Comparison of ENCODE assay signal across 20 cellular contexts in the genomic region with DNA sequence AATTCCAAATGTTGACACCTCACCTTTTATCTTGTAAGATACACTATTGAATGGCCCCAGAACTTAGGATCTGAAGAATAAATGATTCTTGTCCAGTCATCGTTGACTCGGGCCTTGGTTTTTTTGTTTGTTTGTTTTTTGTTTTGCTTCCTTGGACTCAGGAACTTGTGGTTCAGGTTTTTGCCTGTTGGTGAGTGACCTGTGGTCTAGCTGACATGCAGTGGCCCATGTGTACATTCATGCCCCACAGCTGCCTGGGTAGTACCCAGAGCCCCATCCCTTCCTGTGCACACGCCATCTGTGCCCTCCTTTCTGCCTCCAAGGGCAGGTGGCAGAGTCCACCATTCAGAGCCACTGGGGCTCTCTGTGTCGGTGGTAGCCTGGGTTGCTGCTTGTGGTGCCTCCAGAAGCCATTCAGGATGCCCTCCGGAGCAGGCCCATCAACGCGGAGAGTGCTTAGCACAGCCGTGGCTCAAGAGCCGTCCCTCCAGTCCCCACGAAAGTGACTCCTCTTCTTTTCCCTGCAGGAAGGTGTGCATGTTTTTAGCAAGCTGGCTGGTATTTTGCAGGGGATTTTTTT.
DNase-seq lines count a peak whose midpoint lies in the region; ATAC-seq and TF ChIP-seq lines count a peak whose summit lies in the region.
"Had no signal": no experiment of that assay in that cellular context is flagged by ENCODE, and none has a peak within 500 bp of the region (broad histone marks: within the 10 kb centered on the region; RNA-seq: fewer than 3 reads in every experiment).

No MANE protein-coding gene starts in this region.

- WGBS in thyroid gland, 2 donors, result 86 to 92% methylated on average over 9 to 10 of the region's 10 CpGs

- peaks cover 26% of the 10 kb centered on the region for H3K4me1 Mint-ChIP-seq in activated naive CD4-positive, alpha-beta T cell treated with anti-CD3 and anti-CD28 coated beads, Interleukin-2, amount 10 ng/mL, durations not matched to agents 7 days and 5 days

- H3K9me3 Mint-ChIP-seq in activated naive CD4-positive, alpha-beta T cell treated with anti-CD3 and anti-CD28 coated beads, Interleukin-2, amount 50 U/mL, for 72 hours, result no peaks in the 10 kb centered on the region
- no peaks in the 10 kb centered on the region for H3K9me3 Mint-ChIP-seq in activated naive CD4-positive, alpha-beta T cell treated with anti-CD3 and anti-CD28 coated beads, Interleukin-2, amount 10 ng/mL, durations not matched to agents 7 days and 5 days
- H3K9me3 Mint-ChIP-seq: activated B cell treated with CpG ODN at 0.5 μM for 24 hours; activated CD4-positive, alpha-beta memory T cell treated with anti-CD3 and anti-CD28 coated beads, Interleukin-2, amount 10 ng/mL, durations not matched to agents 7 days and 5 days; T-helper 2 cell treated with Interferon-gamma antibody and Interleukin-4, amounts not matched to agents 5 μg/mL and 100 μg/mL, for 36 hours had no signal

- no peak for TF ChIP-seq POLR2A in thyroid gland (IDR thresholded peaks at IDR 0.05)

- H3K27me3 ChIP-seq in RWPE2 (ENCODE audit: insufficient read depth, poor library complexity, severe bottlenecking) (no peaks in the 10 kb centered on the region), thyroid gland (no peaks in the 10 kb centered on the region), HAP-1 (ENCODE audit: low read depth) (no peaks in the 10 kb centered on the region)
- H3K27me3 ChIP-seq: heart right ventricle, left lung, SJCRH30, spleen had no signal

- H3K4me3 ChIP-seq in RWPE2 (ENCODE audit: severe bottlenecking), result no peak overlapping the region
- no peak overlapping the region for H3K4me3 ChIP-seq in epithelial cell of esophagus (ENCODE audit: low read length)
- no peak overlapping the region for H3K4me3 ChIP-seq in thyroid gland (replicated peaks in 1 of 3)
- H3K4me3 ChIP-seq in HAP-1, result no peak overlapping the region
- H3K4me3 ChIP-seq: heart right ventricle, left lung, mucosa of descending colon, SJCRH30, spleen had no signal

- peak overlapping the region; percentile 44 to 67 for H3K27ac Mint-ChIP-seq in activated naive CD4-positive, alpha-beta T cell treated with anti-CD3 and anti-CD28 coated beads, Interleukin-2, amount 50 U/mL, for 72 hours
- no peak overlapping the region for H3K27ac Mint-ChIP-seq in activated naive CD4-positive, alpha-beta T cell treated with anti-CD3 and anti-CD28 coated beads, Interleukin-2, amount 10 ng/mL, durations not matched to agents 7 days and 5 days
- H3K27ac Mint-ChIP-seq: activated B cell treated with CpG ODN at 0.5 μM for 24 hours; activated CD4-positive, alpha-beta memory T cell treated with anti-CD3 and anti-CD28 coated beads, Interleukin-2, amount 10 ng/mL, durations not matched to agents 7 days and 5 days; T-helper 2 cell treated with Interferon-gamma antibody and Interleukin-4, amounts not matched to agents 5 μg/mL and 100 μg/mL, for 36 hours had no signal

- H3K27ac ChIP-seq in RWPE2 (ENCODE audit: poor library complexity, severe bottlenecking) (peak overlapping the region; percentile 64), thyroid gland (peak overlapping the region; percentile 65 to 81 (median 74))
- H3K27ac ChIP-seq: SJCRH30 had no signal

- intact Hi-C loops in thyroid gland (cut with DNase I), result no loop called here

- H3K4me3 Mint-ChIP-seq in activated naive CD4-positive, alpha-beta T cell treated with anti-CD3 and anti-CD28 coated beads, Interleukin-2, amount 10 ng/mL, durations not matched to agents 7 days and 5 days, result no peak overlapping the region
- H3K4me3 Mint-ChIP-seq: activated B cell treated with CpG ODN at 0.5 μM for 24 hours; activated CD4-positive, alpha-beta memory T cell treated with anti-CD3 and anti-CD28 coated beads, Interleukin-2, amount 10 ng/mL, durations not matched to agents 7 days and 5 days; T-helper 2 cell treated with Interferon-gamma antibody and Interleukin-4, amounts not matched to agents 5 μg/mL and 100 μg/mL, for 36 hours had no signal

- CTCF ChIA-PET in activated naive CD4-positive, alpha-beta T cell treated with anti-CD3 and anti-CD28 coated beads, Interleukin-2, amount 10 ng/mL, durations not matched to agents 7 days and 5 days (lab: Charles Lee), result interaction anchor here (1.1 to 1.7 kb wide), 3 partner anchors 21 to 309 kb away, joined by 3 to 5 read pairs (median 3); no protein-coding TSS in a partner anchor

- ATAC-seq in activated naive CD4-positive, alpha-beta T cell treated with anti-CD3 and anti-CD28 coated beads, Interleukin-2, amount 50 U/mL, for 72 hours, result no peak
- ATAC-seq in RWPE2 (ENCODE audit: low read depth) (no peak), GM21381 (IDR thresholded peaks at IDR 0.05; ENCODE audit: unreplicated experiment) (no peak)
- ATAC-seq: heart right ventricle had no signal

- H3K4me1 ChIP-seq in RWPE2 (ENCODE audit: insufficient read depth, poor library complexity, severe bottlenecking) (peaks cover 21% of the 10 kb centered on the region), thyroid gland (peaks cover 13 to 37% of the 10 kb centered on the region in 2 donors), HAP-1 (no peaks in the 10 kb centered on the region)

- peaks cover 12 to 21% of the 10 kb centered on the region in 2 donors for H3K36me3 Mint-ChIP-seq in activated naive CD4-positive, alpha-beta T cell treated with anti-CD3 and anti-CD28 coated beads, Interleukin-2, amount 50 U/mL, for 72 hours
- H3K36me3 Mint-ChIP-seq in activated naive CD4-positive, alpha-beta T cell treated with anti-CD3 and anti-CD28 coated beads, Interleukin-2, amount 10 ng/mL, durations not matched to agents 7 days and 5 days, result peaks cover 52% of the 10 kb centered on the region

- H3K9me3 ChIP-seq in RWPE2 (ENCODE audit: severe bottlenecking), result peaks cover 2% of the 10 kb centered on the region
- H3K9me3 ChIP-seq in thyroid gland, result no peaks in the 10 kb centered on the region
- H3K9me3 ChIP-seq in HAP-1, result no peaks in the 10 kb centered on the region
- H3K9me3 ChIP-seq: left lung, mucosa of descending colon, SJCRH30, spleen had no signal

- H3K36me3 ChIP-seq in RWPE2 (ENCODE audit: low read depth) (peaks cover 16% of the 10 kb centered on the region), thyroid gland (peaks cover 0 to 12% of the 10 kb centered on the region in 2 donors), HAP-1 (replicated peaks) (no peaks in the 10 kb centered on the region; the same call in 1 of the 2 replicates)

- no peaks in the 10 kb centered on the region for H3K27me3 Mint-ChIP-seq in activated naive CD4-positive, alpha-beta T cell treated with anti-CD3 and anti-CD28 coated beads, Interleukin-2, amount 10 ng/mL, durations not matched to agents 7 days and 5 days
- H3K27me3 Mint-ChIP-seq: activated B cell treated with CpG ODN at 0.5 μM for 24 hours; activated CD4-positive, alpha-beta memory T cell treated with anti-CD3 and anti-CD28 coated beads, Interleukin-2, amount 10 ng/mL, durations not matched to agents 7 days and 5 days had no signal

- in situ Hi-C loops in HAP-1 (cut with MboI; ENCODE audit: low sequenced_read_pairs), result no loop called here

- TF ChIP-seq CTCF in RWPE2 (IDR thresholded peaks at IDR 0.05; ENCODE audit: poor library complexity, severe bottlenecking), result no peak
- TF ChIP-seq CTCF in epithelial cell of esophagus (IDR thresholded peaks at IDR 0.05; ENCODE audit: insufficient read depth, low read depth, low read length, missing control alignments), result no peak
- TF ChIP-seq CTCF in thyroid gland (IDR thresholded peaks at IDR 0.05), result no peak

- no peak for DNase-seq in activated naive CD4-positive, alpha-beta T cell treated with anti-CD3 and anti-CD28 coated beads, Interleukin-2, amount 50 U/mL, for 72 hours (ENCODE audit: low spot score in 2 of 2)
- no peak for DNase-seq in activated naive CD4-positive, alpha-beta T cell treated with anti-CD3 and anti-CD28 coated beads, Interleukin-2, amount 10 ng/mL, durations not matched to agents 7 days and 5 days
- no peak for DNase-seq in RWPE2 (ENCODE audit: low spot score)
- DNase-seq in epithelial cell of esophagus (ENCODE audit: low read depth), result peak; percentile 33
- DNase-seq in thyroid gland, result no peak
- no peak for DNase-seq in NCI-H510A (lab: John Stamatoyannopoulos, UW)
- no peak for DNase-seq in HAP-1 (ENCODE audit: low spot score in 2 of 2)
- DNase-seq: activated B cell treated with CpG ODN at 0.5 μM for 24 hours; activated CD4-positive, alpha-beta memory T cell treated with anti-CD3 and anti-CD28 coated beads, Interleukin-2, amount 10 ng/mL, durations not matched to agents 7 days and 5 days; anterior cingulate cortex; heart right ventricle; left lung; NCI-H1694 treated with DMSO at 0.1 percent for 48 hours; NCI-H748 treated with DMSO at 0.1 percent for 48 hours; SJCRH30; spleen; stimulated activated CD4-positive, alpha-beta T cell treated with anti-CD3 and anti-CD28 coated beads, Interleukin-4, amount 100 ng/mL, for 4 hours had no signal
